Comparison of ENCODE assay signal across 1 cellular context in the genomic region with DNA sequence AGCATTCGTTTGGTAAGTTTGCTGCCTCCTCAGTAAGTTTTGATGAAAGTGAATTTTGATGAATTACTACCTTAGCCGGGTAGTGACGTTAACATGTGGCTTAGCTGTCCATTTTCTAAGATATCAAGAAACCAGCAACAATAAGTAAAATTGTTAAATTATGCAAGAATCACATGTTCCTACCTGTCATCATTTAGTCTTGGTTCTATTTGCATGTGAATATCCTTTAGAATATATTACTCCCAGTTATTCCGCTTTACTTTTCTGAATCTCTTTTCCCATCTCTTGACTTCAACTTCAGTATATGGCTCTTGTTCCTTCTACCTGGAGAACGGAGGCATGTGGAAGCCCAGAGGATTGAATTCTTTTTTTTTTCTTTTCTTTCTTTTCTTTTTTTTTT.
TF ChIP-seq lines count a peak whose summit lies in the region.

No MANE protein-coding gene starts in this region.

TF ChIP-seq in WTC11, 78 proteins besides CTCF, POLR2A, EP300 and RAD21 (continued from another document):
- TF ChIP-seq, protein P1, sequence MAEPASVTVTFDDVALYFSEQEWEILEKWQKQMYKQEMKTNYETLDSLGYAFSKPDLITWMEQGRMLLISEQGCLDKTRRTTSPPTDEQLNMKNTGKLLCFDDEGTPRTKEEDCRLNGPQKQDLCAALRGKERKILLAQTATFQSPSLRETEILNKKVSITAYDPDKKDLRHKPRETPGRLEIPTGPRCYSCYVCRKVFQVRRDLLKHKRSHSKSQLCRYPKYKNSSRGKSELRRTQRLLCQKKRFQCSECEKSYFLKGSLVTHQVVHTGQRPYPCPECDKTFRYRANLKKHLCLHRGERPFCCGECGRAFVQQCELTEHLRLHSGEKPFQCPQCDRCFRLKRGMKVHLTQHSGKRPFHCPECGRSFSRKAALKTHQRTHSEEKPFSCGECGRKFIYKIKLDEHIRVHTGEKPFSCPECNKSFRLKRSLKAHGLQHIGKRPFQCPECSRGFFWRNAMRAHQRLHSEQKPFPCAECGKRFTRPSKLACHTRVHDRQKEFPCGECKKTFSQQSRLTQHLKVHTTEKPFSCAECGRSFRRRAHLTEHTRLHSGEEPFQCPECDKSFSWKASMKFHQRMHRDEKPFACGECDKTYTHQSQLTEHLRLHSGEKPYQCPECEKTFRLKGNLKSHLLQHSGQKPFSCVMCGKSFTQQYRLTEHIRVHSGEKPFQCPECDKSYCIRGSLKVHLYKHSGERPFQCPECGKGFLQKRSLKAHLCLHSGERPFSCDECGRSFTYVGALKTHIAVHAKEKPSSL (CRISPR knock-in tag; conservative IDR thresholded peaks at IDR 0.05) = no peak
- TF ChIP-seq SMAD3 (CRISPR knock-in tag; IDR thresholded peaks at IDR 0.05; ENCODE audit: borderline replicate concordance) (no peak), JAZF1 (CRISPR knock-in tag; IDR thresholded peaks at IDR 0.05) (no peak), JUN (CRISPR knock-in tag; IDR thresholded peaks at IDR 0.05) (no peak), ELF4 (CRISPR knock-in tag; IDR thresholded peaks at IDR 0.05; ENCODE audit: low read depth) (no peak), ZBTB21 (CRISPR knock-in tag; IDR thresholded peaks at IDR 0.05; ENCODE audit: borderline replicate concordance) (no peak), TEAD4 (CRISPR knock-in tag; IDR thresholded peaks at IDR 0.05) (no peak)
- TF ChIP-seq, protein P2, sequence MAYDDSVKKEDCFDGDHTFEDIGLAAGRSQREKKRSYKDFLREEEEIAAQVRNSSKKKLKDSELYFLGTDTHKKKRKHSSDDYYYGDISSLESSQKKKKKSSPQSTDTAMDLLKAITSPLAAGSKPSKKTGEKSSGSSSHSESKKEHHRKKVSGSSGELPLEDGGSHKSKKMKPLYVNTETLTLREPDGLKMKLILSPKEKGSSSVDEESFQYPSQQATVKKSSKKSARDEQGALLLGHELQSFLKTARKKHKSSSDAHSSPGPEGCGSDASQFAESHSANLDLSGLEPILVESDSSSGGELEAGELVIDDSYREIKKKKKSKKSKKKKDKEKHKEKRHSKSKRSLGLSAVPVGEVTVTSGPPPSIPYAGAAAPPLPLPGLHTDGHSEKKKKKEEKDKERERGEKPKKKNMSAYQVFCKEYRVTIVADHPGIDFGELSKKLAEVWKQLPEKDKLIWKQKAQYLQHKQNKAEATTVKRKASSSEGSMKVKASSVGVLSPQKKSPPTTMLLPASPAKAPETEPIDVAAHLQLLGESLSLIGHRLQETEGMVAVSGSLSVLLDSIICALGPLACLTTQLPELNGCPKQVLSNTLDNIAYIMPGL (CRISPR knock-in tag; IDR thresholded peaks at IDR 0.05) = no peak
- TF ChIP-seq, protein P3, sequence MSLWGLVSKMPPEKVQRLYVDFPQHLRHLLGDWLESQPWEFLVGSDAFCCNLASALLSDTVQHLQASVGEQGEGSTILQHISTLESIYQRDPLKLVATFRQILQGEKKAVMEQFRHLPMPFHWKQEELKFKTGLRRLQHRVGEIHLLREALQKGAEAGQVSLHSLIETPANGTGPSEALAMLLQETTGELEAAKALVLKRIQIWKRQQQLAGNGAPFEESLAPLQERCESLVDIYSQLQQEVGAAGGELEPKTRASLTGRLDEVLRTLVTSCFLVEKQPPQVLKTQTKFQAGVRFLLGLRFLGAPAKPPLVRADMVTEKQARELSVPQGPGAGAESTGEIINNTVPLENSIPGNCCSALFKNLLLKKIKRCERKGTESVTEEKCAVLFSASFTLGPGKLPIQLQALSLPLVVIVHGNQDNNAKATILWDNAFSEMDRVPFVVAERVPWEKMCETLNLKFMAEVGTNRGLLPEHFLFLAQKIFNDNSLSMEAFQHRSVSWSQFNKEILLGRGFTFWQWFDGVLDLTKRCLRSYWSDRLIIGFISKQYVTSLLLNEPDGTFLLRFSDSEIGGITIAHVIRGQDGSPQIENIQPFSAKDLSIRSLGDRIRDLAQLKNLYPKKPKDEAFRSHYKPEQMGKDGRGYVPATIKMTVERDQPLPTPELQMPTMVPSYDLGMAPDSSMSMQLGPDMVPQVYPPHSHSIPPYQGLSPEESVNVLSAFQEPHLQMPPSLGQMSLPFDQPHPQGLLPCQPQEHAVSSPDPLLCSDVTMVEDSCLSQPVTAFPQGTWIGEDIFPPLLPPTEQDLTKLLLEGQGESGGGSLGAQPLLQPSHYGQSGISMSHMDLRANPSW (CRISPR knock-in tag; conservative IDR thresholded peaks at IDR 0.05; ENCODE audit: low read depth) = no peak
